In the genomic region with DNA sequence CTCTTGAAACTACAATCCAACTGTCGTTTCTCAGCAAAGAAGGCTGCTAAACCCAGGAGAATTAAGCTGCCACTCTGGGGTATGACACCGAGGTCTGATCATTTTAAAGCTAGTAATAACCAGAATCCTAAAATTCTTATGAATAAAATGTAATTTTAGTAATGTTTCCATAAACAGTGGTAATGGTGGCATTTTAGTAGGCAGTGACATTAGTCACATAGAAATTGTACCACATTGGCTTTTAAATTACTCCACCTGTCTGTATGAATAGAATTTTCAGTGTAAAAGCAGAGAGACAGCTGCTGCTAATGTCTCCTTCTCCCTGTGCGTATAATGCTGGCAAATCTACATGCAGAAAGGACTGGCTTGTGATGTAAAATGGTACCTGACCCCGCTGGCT, we compare ENCODE assay signal across 20 cellular contexts.
DNase-seq lines count a peak whose midpoint lies in the region; ATAC-seq and TF ChIP-seq lines count a peak whose summit lies in the region.
"Had no signal": no experiment of that assay in that cellular context is flagged by ENCODE, and none has a peak within 500 bp of the region (broad histone marks: within the 10 kb centered on the region; RNA-seq: fewer than 3 reads in every experiment).

No MANE protein-coding gene starts in this region.

- no peak overlapping the region for H3K4me3 ChIP-seq in SK-N-MC
- peak overlapping the region; percentile 48 for H3K4me3 ChIP-seq in neural cell (ENCODE audit: low read length)
- H3K4me3 ChIP-seq in HAP-1 = no peak overlapping the region
- H3K4me3 ChIP-seq: Peyer's patch, SJSA1 had no signal

- TF ChIP-seq EP300 in neural cell (conservative IDR thresholded peaks at IDR 0.05; ENCODE audit: poor library complexity, severe bottlenecking) = peak; percentile 88

- no peak overlapping the region for H2AFZ ChIP-seq in neural cell (ENCODE audit: low read depth, low read length)

- H3K27me3 ChIP-seq in neural cell (ENCODE audit: insufficient read depth, low read depth, low read length) (no peaks in the 10 kb centered on the region), HAP-1 (ENCODE audit: low read depth) (no peaks in the 10 kb centered on the region)
- H3K27me3 ChIP-seq: Peyer's patch, SJSA1 had no signal

- H3K9me2 ChIP-seq in neural cell (ENCODE audit: insufficient read depth, low read length) = no peaks in the 10 kb centered on the region

- H3K9me3 ChIP-seq in SK-N-MC (ENCODE audit: low read depth, low read length) (no peaks in the 10 kb centered on the region), neural cell (ENCODE audit: low read length) (no peaks in the 10 kb centered on the region), HAP-1 (no peaks in the 10 kb centered on the region)
- H3K9me3 ChIP-seq: Peyer's patch, SJSA1 had no signal

- peak overlapping the region; percentile 22 for H3K4me2 ChIP-seq in neural cell (ENCODE audit: low read length)

- no peak for TF ChIP-seq RAD21 in neural cell (conservative IDR thresholded peaks at IDR 0.05)

- peak; percentile 30 for TF ChIP-seq CTCF in neural cell (IDR thresholded peaks at IDR 0.05; ENCODE audit: poor library complexity, severe bottlenecking)

- ATAC-seq in GM18502 (IDR thresholded peaks at IDR 0.05; ENCODE audit: poor library complexity, unreplicated experiment) (no peak), GM21423 (IDR thresholded peaks at IDR 0.05; ENCODE audit: unreplicated experiment) (no peak)
- ATAC-seq: T-helper 17 cell had no signal

- no peaks in the 10 kb centered on the region for H4K20me1 ChIP-seq in neural cell (ENCODE audit: insufficient read depth)

- DNase-seq in NCI-H146 treated with DMSO at 0.1 percent for 48 hours (lab: John Stamatoyannopoulos, UW; ENCODE audit: unreplicated experiment) = peak; percentile 85
- DNase-seq in NCI-H2227 (lab: John Stamatoyannopoulos, UW; ENCODE audit: unreplicated experiment) = peak; percentile 52
- no peak for DNase-seq in SK-N-MC (ENCODE audit: low read depth, low spot score)
- no peak for DNase-seq in HAP-1 (ENCODE audit: low spot score in 2 of 2)
- no peak for DNase-seq in NCI-H446 (lab: John Stamatoyannopoulos, UW)
- DNase-seq: ACHN; C1 segment of cervical spinal cord; CD8-positive, alpha-beta memory T cell; DMS79; H7; Karpas-422; NCI-H1417 treated with DMSO at 0.1 percent for 48 hours; NCI-H2171; NK-92 treated with Interleukin-12 subunit alpha and Interleukin-12 subunit beta, amount 100 ng/mL, for 24 hours; Peyer's patch; T-helper 17 cell had no signal

- H3K27ac ChIP-seq in SK-N-MC (peak overlapping the region; percentile 53), neural cell (ENCODE audit: low read length) (peak overlapping the region; percentile 90)
- H3K27ac ChIP-seq: SJSA1 had no signal

- in situ Hi-C loops in HAP-1 (cut with MboI; ENCODE audit: low sequenced_read_pairs) = no loop called here

- H3K79me2 ChIP-seq in neural cell (replicated peaks; ENCODE audit: insufficient read depth, low read length) = peaks cover 21% of the 10 kb centered on the region

- H3K9ac ChIP-seq in SK-N-MC (ENCODE audit: insufficient read length) = no peak overlapping the region
- peak overlapping the region; percentile 51 for H3K9ac ChIP-seq in neural cell (ENCODE audit: low read length)

- peaks cover 14% of the 10 kb centered on the region for H3F3A ChIP-seq in neural cell (ENCODE audit: insufficient read depth, low read length, poor library complexity, severe bottlenecking)

- H3K4me1 ChIP-seq in HAP-1 = peaks cover 7% of the 10 kb centered on the region
- H3K4me1 ChIP-seq: SJSA1 had no signal

- peaks cover 93% of the 10 kb centered on the region for H3K36me3 ChIP-seq in SK-N-MC (ENCODE audit: insufficient read depth, low read length)
- no peaks in the 10 kb centered on the region for H3K36me3 ChIP-seq in neural cell (ENCODE audit: insufficient read depth, low read length)
- H3K36me3 ChIP-seq in HAP-1 (replicated peaks) = no peaks in the 10 kb centered on the region
- H3K36me3 ChIP-seq: Peyer's patch, SJSA1 had no signal

TF ChIP-seq in neural cell, 6 proteins besides CTCF, POLR2A, EP300 and RAD21:
- TF ChIP-seq, protein P1, sequence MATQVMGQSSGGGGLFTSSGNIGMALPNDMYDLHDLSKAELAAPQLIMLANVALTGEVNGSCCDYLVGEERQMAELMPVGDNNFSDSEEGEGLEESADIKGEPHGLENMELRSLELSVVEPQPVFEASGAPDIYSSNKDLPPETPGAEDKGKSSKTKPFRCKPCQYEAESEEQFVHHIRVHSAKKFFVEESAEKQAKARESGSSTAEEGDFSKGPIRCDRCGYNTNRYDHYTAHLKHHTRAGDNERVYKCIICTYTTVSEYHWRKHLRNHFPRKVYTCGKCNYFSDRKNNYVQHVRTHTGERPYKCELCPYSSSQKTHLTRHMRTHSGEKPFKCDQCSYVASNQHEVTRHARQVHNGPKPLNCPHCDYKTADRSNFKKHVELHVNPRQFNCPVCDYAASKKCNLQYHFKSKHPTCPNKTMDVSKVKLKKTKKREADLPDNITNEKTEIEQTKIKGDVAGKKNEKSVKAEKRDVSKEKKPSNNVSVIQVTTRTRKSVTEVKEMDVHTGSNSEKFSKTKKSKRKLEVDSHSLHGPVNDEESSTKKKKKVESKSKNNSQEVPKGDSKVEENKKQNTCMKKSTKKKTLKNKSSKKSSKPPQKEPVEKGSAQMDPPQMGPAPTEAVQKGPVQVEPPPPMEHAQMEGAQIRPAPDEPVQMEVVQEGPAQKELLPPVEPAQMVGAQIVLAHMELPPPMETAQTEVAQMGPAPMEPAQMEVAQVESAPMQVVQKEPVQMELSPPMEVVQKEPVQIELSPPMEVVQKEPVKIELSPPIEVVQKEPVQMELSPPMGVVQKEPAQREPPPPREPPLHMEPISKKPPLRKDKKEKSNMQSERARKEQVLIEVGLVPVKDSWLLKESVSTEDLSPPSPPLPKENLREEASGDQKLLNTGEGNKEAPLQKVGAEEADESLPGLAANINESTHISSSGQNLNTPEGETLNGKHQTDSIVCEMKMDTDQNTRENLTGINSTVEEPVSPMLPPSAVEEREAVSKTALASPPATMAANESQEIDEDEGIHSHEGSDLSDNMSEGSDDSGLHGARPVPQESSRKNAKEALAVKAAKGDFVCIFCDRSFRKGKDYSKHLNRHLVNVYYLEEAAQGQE (IDR thresholded peaks at IDR 0.05; ENCODE audit: borderline replicate concordance) = peak; percentile 25
- TF ChIP-seq EZH2 (IDR thresholded peaks at IDR 0.05; ENCODE audit: borderline replicate concordance, insufficient read depth, low read length, poor library complexity, severe bottlenecking) (no peak), TAF1 (IDR thresholded peaks at IDR 0.05; ENCODE audit: low read depth) (peak; percentile 42), POLR2AphosphoS5 (IDR thresholded peaks at IDR 0.05) (peak; percentile 80), SMC3 (conservative IDR thresholded peaks at IDR 0.05; ENCODE audit: poor library complexity) (peak; percentile 25), MXI1 (conservative IDR thresholded peaks at IDR 0.05; ENCODE audit: poor library complexity, severe bottlenecking) (no peak)

Comparison
In these comparisons a context has a peak if more than half of its experiments do, and no peak if none do; other contexts are left out.
1. DNase-seq: peak in NCI-H146 treated with DMSO at 0.1 percent for 48 hours (single experiment) and NCI-H2227 (single experiment); none in SK-N-MC (single experiment), HAP-1 (0 of 2) and NCI-H446 (0 of 2).